6 cellular contexts compared by ENCODE assay signal in genomic region chr5:99081711-99082110, GRCh38.
"Had no signal": no experiment of that assay in that cellular context is flagged by ENCODE, and none has a peak within 500 bp of the region (broad histone marks: within the 10 kb centered on the region; RNA-seq: fewer than 3 reads in every experiment).

No MANE protein-coding gene starts in this region.

- H3K9ac ChIP-seq: GM23248 had no signal

- H2AFZ ChIP-seq: GM23248 had no signal

- H3K4me3 Mint-ChIP-seq: HFFc6 had no signal

- H3K27ac ChIP-seq: GM23248 had no signal

- H3K27ac Mint-ChIP-seq: HFFc6 had no signal

- H3K9me3 Mint-ChIP-seq: HFFc6 had no signal

- ATAC-seq: HCT116 had no signal

- DNase-seq: GM23248, GOT3, H7, HCEC 1CT, HFFc6 had no signal

- H3K4me3 ChIP-seq: GM23248 had no signal
